Comparison of ENCODE assay signal across 1 cellular context in the genomic region with DNA sequence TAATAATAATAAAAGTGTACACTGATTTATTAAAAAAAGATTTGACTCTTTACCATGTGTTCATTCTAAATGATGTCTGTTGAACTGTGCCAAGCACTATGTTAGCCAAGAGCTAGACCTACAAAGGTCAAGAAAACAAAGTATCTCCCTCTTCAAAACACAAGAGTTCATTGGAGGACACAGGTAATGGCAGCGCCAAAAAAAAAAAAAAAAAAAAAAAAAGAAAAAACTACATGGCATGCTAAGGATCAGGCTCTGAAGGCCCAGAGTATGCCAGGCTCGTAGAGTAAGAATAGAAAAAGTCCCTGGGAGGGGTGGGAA.
TF ChIP-seq lines count a peak whose summit lies in the region.

No MANE protein-coding gene starts in this region.

TF ChIP-seq in H1, 55 proteins besides CTCF, POLR2A, EP300 and RAD21 (continued from another document):
- TF ChIP-seq, protein P1, sequence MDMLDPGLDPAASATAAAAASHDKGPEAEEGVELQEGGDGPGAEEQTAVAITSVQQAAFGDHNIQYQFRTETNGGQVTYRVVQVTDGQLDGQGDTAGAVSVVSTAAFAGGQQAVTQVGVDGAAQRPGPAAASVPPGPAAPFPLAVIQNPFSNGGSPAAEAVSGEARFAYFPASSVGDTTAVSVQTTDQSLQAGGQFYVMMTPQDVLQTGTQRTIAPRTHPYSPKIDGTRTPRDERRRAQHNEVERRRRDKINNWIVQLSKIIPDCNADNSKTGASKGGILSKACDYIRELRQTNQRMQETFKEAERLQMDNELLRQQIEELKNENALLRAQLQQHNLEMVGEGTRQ (IDR thresholded peaks at IDR 0.05; ENCODE audit: low read length): no peak
- no peak for TF ChIP-seq SP2 (IDR thresholded peaks at IDR 0.05; ENCODE audit: low read length)
- TF ChIP-seq RFX5 (IDR thresholded peaks at IDR 0.05; ENCODE audit: borderline replicate concordance, low read depth, low read length): no peak
- TF ChIP-seq SUZ12 (IDR thresholded peaks at IDR 0.05; ENCODE audit: low read length): no peak
- TF ChIP-seq ZNF274 (IDR thresholded peaks at IDR 0.05; ENCODE audit: borderline replicate concordance, extremely low read depth, low read length): no peak
- TF ChIP-seq, protein P2, sequence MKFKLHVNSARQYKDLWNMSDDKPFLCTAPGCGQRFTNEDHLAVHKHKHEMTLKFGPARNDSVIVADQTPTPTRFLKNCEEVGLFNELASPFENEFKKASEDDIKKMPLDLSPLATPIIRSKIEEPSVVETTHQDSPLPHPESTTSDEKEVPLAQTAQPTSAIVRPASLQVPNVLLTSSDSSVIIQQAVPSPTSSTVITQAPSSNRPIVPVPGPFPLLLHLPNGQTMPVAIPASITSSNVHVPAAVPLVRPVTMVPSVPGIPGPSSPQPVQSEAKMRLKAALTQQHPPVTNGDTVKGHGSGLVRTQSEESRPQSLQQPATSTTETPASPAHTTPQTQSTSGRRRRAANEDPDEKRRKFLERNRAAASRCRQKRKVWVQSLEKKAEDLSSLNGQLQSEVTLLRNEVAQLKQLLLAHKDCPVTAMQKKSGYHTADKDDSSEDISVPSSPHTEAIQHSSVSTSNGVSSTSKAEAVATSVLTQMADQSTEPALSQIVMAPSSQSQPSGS (IDR thresholded peaks at IDR 0.05; ENCODE audit: low read length): no peak
- TF ChIP-seq RXRA (IDR thresholded peaks at IDR 0.05; ENCODE audit: insufficient read depth, low read depth, low read length): no peak
- no peak for TF ChIP-seq BACH1 (IDR thresholded peaks at IDR 0.05; ENCODE audit: low read length)
- TF ChIP-seq SP1 (IDR thresholded peaks at IDR 0.05; ENCODE audit: low read depth, low read length): no peak
- no peak for TF ChIP-seq POU5F1 (IDR thresholded peaks at IDR 0.05; ENCODE audit: low read depth, low read length)
- no peak for TF ChIP-seq TAF7 (optimal IDR thresholded peaks at IDR 0.05; ENCODE audit: borderline replicate concordance, low read depth, low read length)
- TF ChIP-seq CBX5 (IDR thresholded peaks at IDR 0.05; ENCODE audit: low read depth, low read length): no peak
